12 cellular contexts compared by ENCODE assay signal in the genomic region with DNA sequence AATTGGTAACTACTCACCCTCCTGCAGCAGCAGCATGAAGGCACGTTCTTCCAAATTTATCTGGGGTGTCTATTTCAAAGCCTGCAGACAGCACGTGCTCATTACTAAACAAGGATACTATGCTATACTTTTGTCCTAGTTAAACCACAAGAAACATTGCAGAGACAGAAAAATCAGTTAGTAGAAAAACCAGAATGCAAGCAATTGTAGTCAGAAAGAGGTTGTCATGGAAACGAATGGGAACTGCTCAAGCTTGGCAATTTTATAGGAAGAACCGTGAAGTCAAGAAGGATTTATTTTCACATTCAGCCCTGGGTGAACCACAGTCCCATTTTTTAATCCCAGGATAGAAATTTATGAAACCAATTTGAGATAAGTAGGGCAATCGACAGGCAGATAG.
DNase-seq lines count a peak whose midpoint lies in the region; ATAC-seq and TF ChIP-seq lines count a peak whose summit lies in the region.
"Had no signal": no experiment of that assay in that cellular context is flagged by ENCODE, and none has a peak within 500 bp of the region (broad histone marks: within the 10 kb centered on the region; RNA-seq: fewer than 3 reads in every experiment).

No MANE protein-coding gene starts in this region.

- H3K9me3 ChIP-seq in SK-N-SH = no peaks in the 10 kb centered on the region
- H3K9me3 ChIP-seq in T-helper 17 cell (ENCODE audit: control insufficient read depth, low read length, poor library complexity, severe bottlenecking) = no peaks in the 10 kb centered on the region
- H3K9me3 ChIP-seq: tibial artery had no signal

- POLR2A ChIA-PET in SK-N-SH (lab: Yijun Ruan, JAX) = no interaction called here

- no peaks in the 10 kb centered on the region for H3K79me2 ChIP-seq in SK-N-SH (ENCODE audit: insufficient read depth)

- peaks cover 19% of the 10 kb centered on the region for H3K4me1 Mint-ChIP-seq in T-helper 17 cell
- H3K4me1 Mint-ChIP-seq in stimulated activated naive B cell treated with anti-CD40 and anti-IgM and Interleukin-4, amounts not matched to agents 10 μg/mL and 1 μg/mL and 100 μg/mL, for 72 hours = peaks cover 21 to 38% of the 10 kb centered on the region in 2 donors

- peaks cover 0 to 3% of the 10 kb centered on the region in 2 experiments for H3K36me3 ChIP-seq in SK-N-SH (replicated peaks in 1 of 2; ENCODE audit: control insufficient read depth in 1 of 2, insufficient read depth in 2 of 2, low read length in 1 of 2)

- TF ChIP-seq RAD21 in SK-N-SH (IDR thresholded peaks at IDR 0.05; ENCODE audit: low read length) = no peak

- no peaks in the 10 kb centered on the region for H4K20me1 ChIP-seq in SK-N-SH (ENCODE audit: insufficient read depth)

- ATAC-seq in SK-N-SH treated with all-trans-retinoic acid at 6 μM for 48 hours (peak; percentile 49), T-helper 17 cell (no peak), HG03571 (IDR thresholded peaks at IDR 0.05; ENCODE audit: unreplicated experiment) (no peak)
- no peak for ATAC-seq in stimulated activated naive B cell treated with anti-CD40 and anti-IgM and Interleukin-4, amounts not matched to agents 10 μg/mL and 1 μg/mL and 100 μg/mL, for 72 hours (replicated peaks)

- H2AFZ ChIP-seq in SK-N-SH (ENCODE audit: low read depth) = no peak overlapping the region

- no peak overlapping the region for H3K4me2 ChIP-seq in SK-N-SH

- peaks cover 2 to 3% of the 10 kb centered on the region in 2 donors for H3K9me3 Mint-ChIP-seq in stimulated activated naive B cell treated with anti-CD40 and anti-IgM and Interleukin-4, amounts not matched to agents 10 μg/mL and 1 μg/mL and 100 μg/mL, for 72 hours
- H3K9me3 Mint-ChIP-seq: T-helper 1 cell treated with Interleukin-12 subunit alpha and Interleukin-12 subunit beta and Interleukin-4 antibody, amounts not matched to agents 30 μg/mL and 1 μg/mL, for 36 hours had no signal

- WGBS in SK-N-SH (ENCODE audit: low lambda C conversion rate) = 49% methylated on average over 5 of the region's 5 CpGs

- peak overlapping the region in 1 of 2 experiments; percentile 93; a peak in 3 of 4 replicates for H3K27ac ChIP-seq in SK-N-SH (ENCODE audit: low read depth in 2 of 2, low read length in 1 of 2)
- H3K27ac ChIP-seq: tibial artery had no signal

- no peaks in the 10 kb centered on the region for H3K27me3 Mint-ChIP-seq in T-helper 17 cell
- no peaks in the 10 kb centered on the region for H3K27me3 Mint-ChIP-seq in stimulated activated naive B cell treated with anti-CD40 and anti-IgM and Interleukin-4, amounts not matched to agents 10 μg/mL and 1 μg/mL and 100 μg/mL, for 72 hours

- H3K4me3 ChIP-seq in SK-N-SH (ENCODE audit: low read depth in 2 of 2, low read length in 1 of 2) = no peak overlapping the region
- H3K4me3 ChIP-seq: tibial artery had no signal

- no peaks in the 10 kb centered on the region for H3K9me2 ChIP-seq in SK-N-SH

- peaks cover 12 to 69% of the 10 kb centered on the region in 2 experiments; a peak in 3 of 4 replicates for H3K4me1 ChIP-seq in SK-N-SH (ENCODE audit: control insufficient read depth in 1 of 2, insufficient read depth in 2 of 2, low read depth in 1 of 2, low read length in 1 of 2)
- H3K4me1 ChIP-seq: tibial artery had no signal

- no peak for TF ChIP-seq CTCF in SK-N-SH (IDR thresholded peaks at IDR 0.05)

- no peaks in the 10 kb centered on the region for H3K27me3 ChIP-seq in SK-N-SH (ENCODE audit: insufficient read depth)
- H3K27me3 ChIP-seq: tibial artery had no signal

- CTCF ChIA-PET in SK-N-SH (lab: Yijun Ruan, JAX) = interaction anchor here (1.6 to 4.5 kb wide), 3 partner anchors 13 to 25 kb away, joined by 3 to 25 read pairs (median 7); no protein-coding TSS in a partner anchor

- peak overlapping the region; percentile 67 for H3K27ac Mint-ChIP-seq in T-helper 17 cell
- peak overlapping the region; percentile 77 for H3K27ac Mint-ChIP-seq in stimulated activated naive B cell treated with anti-CD40 and anti-IgM and Interleukin-4, amounts not matched to agents 10 μg/mL and 1 μg/mL and 100 μg/mL, for 72 hours
- H3K27ac Mint-ChIP-seq: T-helper 1 cell treated with Interleukin-12 subunit alpha and Interleukin-12 subunit beta and Interleukin-4 antibody, amounts not matched to agents 30 μg/mL and 1 μg/mL, for 36 hours had no signal

- no peak for DNase-seq in SK-N-SH
- no peak for DNase-seq in T-helper 17 cell
- peak; percentile 43 for DNase-seq in glomerular visceral epithelial cell (ENCODE audit: extremely low spot score)
- DNase-seq in stimulated activated naive B cell treated with anti-CD40 and anti-IgM and Interleukin-4, amounts not matched to agents 10 μg/mL and 1 μg/mL and 100 μg/mL, for 72 hours = no peak
- DNase-seq in GM03348 (ENCODE audit: low spot score) = no peak
- no peak for DNase-seq in amygdala (lab: John Stamatoyannopoulos, UW)
- DNase-seq: NCI-H82; stimulated activated CD4-positive, alpha-beta T cell treated with anti-CD3 and anti-CD28 coated beads, Interleukin-4, amount 100 ng/mL, for 24 hours; tibial artery had no signal

- H3K9ac ChIP-seq in SK-N-SH = no peak overlapping the region

- TF ChIP-seq EP300 in SK-N-SH (IDR thresholded peaks at IDR 0.05; ENCODE audit: borderline replicate concordance in 1 of 2, low read depth in 1 of 2, low read length in 1 of 2) = no peak

- no peaks in the 10 kb centered on the region for H3F3A ChIP-seq in SK-N-SH (replicated peaks; ENCODE audit: insufficient read depth)

- H3K4me3 Mint-ChIP-seq in T-helper 17 cell = no peak overlapping the region
- H3K4me3 Mint-ChIP-seq in stimulated activated naive B cell treated with anti-CD40 and anti-IgM and Interleukin-4, amounts not matched to agents 10 μg/mL and 1 μg/mL and 100 μg/mL, for 72 hours = no peak overlapping the region
- H3K4me3 Mint-ChIP-seq: T-helper 1 cell treated with Interleukin-12 subunit alpha and Interleukin-12 subunit beta and Interleukin-4 antibody, amounts not matched to agents 30 μg/mL and 1 μg/mL, for 36 hours had no signal

- peaks cover 10% of the 10 kb centered on the region for H3K36me3 Mint-ChIP-seq in T-helper 17 cell (ENCODE audit: low read depth)
- peaks cover 42 to 62% of the 10 kb centered on the region in 2 donors for H3K36me3 Mint-ChIP-seq in stimulated activated naive B cell treated with anti-CD40 and anti-IgM and Interleukin-4, amounts not matched to agents 10 μg/mL and 1 μg/mL and 100 μg/mL, for 72 hours

TF ChIP-seq in SK-N-SH treated with all-trans-retinoic acid at 6 μM for 48 hours, 23 proteins besides CTCF, POLR2A, EP300 and RAD21 (continues in another document):
- TF ChIP-seq SNAI2 (CRISPR knock-in tag; IDR thresholded peaks at IDR 0.05) = no peak
- no peak for TF ChIP-seq ISL1 (CRISPR knock-in tag; IDR thresholded peaks at IDR 0.05)
- TF ChIP-seq GLIS3 (CRISPR knock-in tag; IDR thresholded peaks at IDR 0.05) = no peak
- no peak for TF ChIP-seq ZFP30 (CRISPR knock-in tag; IDR thresholded peaks at IDR 0.05)
- no peak for TF ChIP-seq PATZ1 (CRISPR knock-in tag; IDR thresholded peaks at IDR 0.05; ENCODE audit: borderline replicate concordance)
- TF ChIP-seq OSR1 (CRISPR knock-in tag; IDR thresholded peaks at IDR 0.05) = no peak

TF ChIP-seq in SK-N-SH, 30 proteins besides CTCF, POLR2A, EP300 and RAD21 (continues in another document):
- no peak for TF ChIP-seq NFIC (IDR thresholded peaks at IDR 0.05; ENCODE audit: borderline replicate concordance)
- TF ChIP-seq REST (IDR thresholded peaks at IDR 0.05; ENCODE audit: low read depth, low read length) = no peak
- TF ChIP-seq GABPA (IDR thresholded peaks at IDR 0.05; ENCODE audit: low read depth) = no peak
- no peak for TF ChIP-seq RFX5 (IDR thresholded peaks at IDR 0.05; ENCODE audit: low read length)
- TF ChIP-seq SMC3 (IDR thresholded peaks at IDR 0.05; ENCODE audit: low read depth, low read length) = no peak
- no peak for TF ChIP-seq POLR2AphosphoS5 (IDR thresholded peaks at IDR 0.05; ENCODE audit: low read depth, low read length)
- TF ChIP-seq TCF12 (IDR thresholded peaks at IDR 0.05) = no peak
- TF ChIP-seq NRF1 (IDR thresholded peaks at IDR 0.05; ENCODE audit: low read depth, low read length) = no peak
- no peak for TF ChIP-seq JUND (IDR thresholded peaks at IDR 0.05)
- TF ChIP-seq TAF1 (IDR thresholded peaks at IDR 0.05; ENCODE audit: borderline replicate concordance, low read depth, low read length) = no peak
- no peak for TF ChIP-seq USF2 (IDR thresholded peaks at IDR 0.05; ENCODE audit: borderline replicate concordance, low read depth, low read length)
- TF ChIP-seq ELF1 (IDR thresholded peaks at IDR 0.05) = no peak
